ENCODE assay signal across 8 cellular contexts in the genomic region with DNA sequence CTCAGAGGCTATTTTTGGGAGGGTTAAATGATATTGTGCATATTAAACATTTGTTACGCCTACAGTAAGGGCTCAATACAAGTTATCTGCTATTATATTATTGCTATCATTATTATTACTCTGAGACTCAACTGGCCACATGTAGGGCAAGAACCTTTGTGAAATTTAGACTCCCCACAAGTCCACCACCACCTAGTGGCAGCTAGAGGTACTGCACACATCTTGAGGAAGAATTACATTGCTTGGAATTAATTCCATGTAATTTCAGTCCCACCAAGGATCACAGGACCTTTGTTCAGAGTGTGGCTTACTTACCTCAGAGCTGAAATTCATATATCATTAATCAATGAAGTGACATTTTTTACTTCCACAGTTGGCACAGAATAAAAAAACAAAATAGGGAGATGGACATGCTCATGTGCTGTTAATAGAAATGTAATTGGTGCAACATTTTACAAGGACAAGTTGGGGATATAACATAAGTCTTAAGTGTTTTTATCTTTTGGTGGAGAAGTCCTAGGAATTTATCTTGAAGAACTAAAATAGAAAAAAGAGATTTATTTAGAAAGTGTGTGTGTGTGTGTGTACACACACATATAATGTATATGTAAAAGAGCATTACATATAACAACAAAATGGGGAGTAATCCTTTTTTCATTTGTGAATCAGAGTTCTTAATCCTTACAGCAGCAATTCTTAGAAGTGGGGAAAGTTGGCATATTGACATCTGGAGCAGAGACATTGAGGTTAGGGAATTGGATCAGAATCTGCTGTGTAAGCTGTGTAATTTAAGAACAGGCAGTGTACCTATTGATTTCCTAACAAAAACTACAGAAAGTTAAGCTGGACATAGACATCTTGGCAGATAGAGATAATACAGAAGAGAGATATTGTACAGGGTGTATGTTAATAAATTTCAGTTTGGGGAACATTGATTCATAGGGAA. TPM values are rescaled to one million over a fixed set of nuclear protein-coding genes. Genes with fewer than 3 reads are reported as not detected.
DNase-seq lines count a peak whose midpoint lies in the region; ATAC-seq, FAIRE-seq and TF ChIP-seq lines count a peak whose summit lies in the region.

No MANE protein-coding gene starts in this region.

- H3K9me1 ChIP-seq in IMR-90 (ENCODE audit: insufficient read depth, low read length), result peaks cover 26% of the 10 kb centered on the region

- no peak overlapping the region for H4K5ac ChIP-seq in IMR-90 (ENCODE audit: low read depth, low read length)

- no peak overlapping the region for H2AK9ac ChIP-seq in IMR-90 (replicated peaks; ENCODE audit: low read depth, low read length, poor library complexity)

- H2AFZ ChIP-seq in IMR-90 (replicated peaks; ENCODE audit: low read length, poor library complexity), result no peak overlapping the region

- no peak overlapping the region for H2BK5ac ChIP-seq in IMR-90 (ENCODE audit: low read depth, low read length, poor library complexity, severe bottlenecking)

- TF ChIP-seq RAD21 in IMR-90 (IDR thresholded peaks at IDR 0.05; ENCODE audit: low read length), result peak; percentile 69

- peaks cover 11% of the 10 kb centered on the region for H3K36me3 ChIP-seq in IMR-90 (ENCODE audit: control insufficient read depth, insufficient read depth, low read length)
- no peaks in the 10 kb centered on the region for H3K36me3 ChIP-seq in transverse colon

- H4K8ac ChIP-seq in IMR-90 (ENCODE audit: low read depth in 2 of 2, low read length in 2 of 2), result no peak overlapping the region

- FAIRE-seq in RCC 7860 (lab: Jason Lieb, UNC), result peak; percentile 74

- intact Hi-C loops in IMR-90 (cut with micrococcal nuclease) (no loop called here), transverse colon (cut with DNase I; ENCODE audit: low total_unique reads) (loop anchor here (10.0 kb wide), 1 partner anchor 83 kb away; the partner anchor contains the start of gene TEX10)

- H3K4me3 ChIP-seq in IMR-90 (ENCODE audit: insufficient read depth, low read depth, low read length) (no peak overlapping the region), foreskin fibroblast (ENCODE audit: low read depth in 1 of 2, low read length in 2 of 2) (no peak overlapping the region), transverse colon (no peak overlapping the region)

- TF ChIP-seq CTCF in IMR-90 (conservative IDR thresholded peaks at IDR 0.05; ENCODE audit: low read depth, low read length) (peak; percentile 87), foreskin fibroblast (IDR thresholded peaks at IDR 0.05; ENCODE audit: low read depth, low read length) (peak; percentile 97), transverse colon (IDR thresholded peaks at IDR 0.05) (peak; percentile 82 to 99 (median 96))

- TF ChIP-seq EP300 in transverse colon (IDR thresholded peaks at IDR 0.05; ENCODE audit: low read depth), result no peak

- dilution Hi-C loops in IMR-90 (cut with HindIII; ENCODE audit: low sequenced_read_pairs, unreplicated experiment), result no loop called here

- no peak overlapping the region for H3K27ac ChIP-seq in IMR-90 (ENCODE audit: insufficient read depth, low read length)
- H3K27ac ChIP-seq in transverse colon, result no peak overlapping the region

- H3K9me3 ChIP-seq in IMR-90 (ENCODE audit: control insufficient read depth, insufficient read depth, low read length) (no peaks in the 10 kb centered on the region), transverse colon (no peaks in the 10 kb centered on the region)

- no TSS peak for BruUV-seq in IMR-90 (replicated peaks; lab: Mats Ljungman, UMichigan)

- DNase-seq in AG20443 (ENCODE audit: low spot score) (peak; percentile 71), IMR-90 (peak; percentile 78), RCC 7860 (ENCODE audit: low spot score) (peak; percentile 64), activated T-helper 1 cell treated with Interleukin-2 at 50 U/mL for 16 hours (ENCODE audit: low read depth) (peak; percentile 34), foreskin fibroblast (peak; percentile 67 to 87), occipital lobe (lab: John Stamatoyannopoulos, UW) (peak; percentile 12), transverse colon (peak; percentile 76)

- H3K4ac ChIP-seq in IMR-90 (ENCODE audit: low read depth, low read length), result no peak overlapping the region

- no peak overlapping the region for H3K9ac ChIP-seq in IMR-90 (ENCODE audit: low read depth, low read length)

- no peak overlapping the region for H2BK120ac ChIP-seq in IMR-90 (ENCODE audit: low read depth, low read length)

- ATAC-seq in GM18870 (IDR thresholded peaks at IDR 0.05; ENCODE audit: unreplicated experiment) (peak; percentile 73), IMR-90 (ENCODE audit: low read depth) (peak; percentile 79)

- H3K4me1 ChIP-seq in IMR-90 (ENCODE audit: control insufficient read depth, insufficient read depth, low read length), result peaks cover 2% of the 10 kb centered on the region; the same call in 1 of the 2 replicates
- H3K4me1 ChIP-seq in transverse colon, result no peaks in the 10 kb centered on the region

- peaks cover 5 to 56% of the 10 kb centered on the region in 2 experiments; a peak in 3 of 4 replicates for H3K79me1 ChIP-seq in IMR-90 (ENCODE audit: low read depth in 1 of 2, low read length in 2 of 2)

- peaks cover 96% of the 10 kb centered on the region for H4K20me1 ChIP-seq in IMR-90 (ENCODE audit: insufficient read depth, low read length)

- H2BK20ac ChIP-seq in IMR-90 (ENCODE audit: low read depth, low read length), result no peak overlapping the region

- no peak overlapping the region for H2BK15ac ChIP-seq in IMR-90 (ENCODE audit: low read depth, low read length)

- H3K18ac ChIP-seq in IMR-90 (ENCODE audit: low read depth, low read length), result no peak overlapping the region

- no peak overlapping the region for H2AK5ac ChIP-seq in IMR-90 (ENCODE audit: low read depth, low read length)

- POLR2A ChIA-PET in IMR-90 (lab: Charles Lee; ENCODE audit: unreplicated experiment), result no interaction called here

- H3K4me2 ChIP-seq in IMR-90 (ENCODE audit: low read depth, low read length), result no peak overlapping the region

- H3K56ac ChIP-seq in IMR-90 (ENCODE audit: extremely low read depth, insufficient read depth, low read length), result no peak overlapping the region

- CTCF ChIA-PET in IMR-90 (lab: Yijun Ruan, JAX), result interaction anchor here (0.6 to 1.5 kb wide), 6 partner anchors 9 to 624 kb away, joined by 3 to 5 read pairs (median 4); partner anchors contain the start of gene CAVIN4

- H4K91ac ChIP-seq in IMR-90 (ENCODE audit: insufficient read depth, low read depth, low read length), result no peak overlapping the region

- no CpG with 5 or more reads among the region's 1 CpG for WGBS in IMR-90 (ENCODE audit: extremely low coverage in 2 of 2, insufficient read length in 1 of 2), 2 experiments
- 79 to 83% methylated on average over 1 of the region's 1 CpG for WGBS in transverse colon (ENCODE audit: low coverage in 1 of 2), 2 donors

- H3K23ac ChIP-seq in IMR-90 (ENCODE audit: low read depth, low read length), result no peak overlapping the region

- in situ Hi-C loops in IMR-90 (cut with MboI; ENCODE audit: low sequenced_read_pairs) (no loop called here), transverse colon (cut with MboI; ENCODE audit: low pct_ligation_motif_present in 1 of 4, low pct_unique_long_range_greater_than_20kb in 1 of 4, low sequenced_read_pairs in 3 of 4) (no loop called here)

- H3K14ac ChIP-seq in IMR-90 (replicated peaks; ENCODE audit: low read depth, low read length), result no peak overlapping the region

- TF ChIP-seq POLR2A in IMR-90 (IDR thresholded peaks at IDR 0.05; ENCODE audit: low read depth, low read length) (no peak), transverse colon (IDR thresholded peaks at IDR 0.05) (no peak)

- H3K27me3 ChIP-seq in IMR-90 (ENCODE audit: control insufficient read depth, insufficient read depth, low read length) (no peaks in the 10 kb centered on the region), transverse colon (no peaks in the 10 kb centered on the region)

TF ChIP-seq in IMR-90, 13 proteins besides CTCF, POLR2A, EP300 and RAD21:
- TF ChIP-seq CEBPB (IDR thresholded peaks at IDR 0.05; ENCODE audit: low read depth, low read length) (no peak), SMC3 (IDR thresholded peaks at IDR 0.05; ENCODE audit: low read depth, low read length) (peak; percentile 77), USF2 (IDR thresholded peaks at IDR 0.05; ENCODE audit: low read depth, low read length) (peak; percentile 26; the same call in 1 of the 2 replicates), RFX5 (IDR thresholded peaks at IDR 0.05; ENCODE audit: low read depth, low read length) (no peak)

RNA-seq across cellular contexts. Expression of gene MSANTD3, which starts 11.2 kb away (rescaled TPM):
- total RNA-seq in IMR-90 (2012; rRNA removed) (55.9 and 71.1 TPM in 2 replicates), occipital lobe (67.5 TPM), transverse colon (10 to 100 TPM in 2 of 4 donors, 1 to 10 TPM in 2; 7.1 to 26.3 (median 10.5) TPM)
- polyA plus RNA-seq in IMR-90 (2012; rRNA removed), result 45.3 and 45.5 TPM in 2 replicates
- 34.1 and 68.2 TPM in 2 replicates for polyA plus RNA-seq in IMR-90 (2012; cell fraction: cytosol; rRNA removed)
- polyA plus RNA-seq in IMR-90 (2012; cell fraction: nucleus; rRNA removed; ENCODE audit: low replicate concordance), result 13.4 and 55.4 TPM in 2 replicates

RNA-seq across cellular contexts. Expression of gene TMEFF1, which starts 34.8 kb away (rescaled TPM):
- total RNA-seq in IMR-90 (2012; rRNA removed) (0.90 and 1.9 TPM in 2 replicates), occipital lobe (47.6 TPM), transverse colon (not detected)
- polyA plus RNA-seq in IMR-90 (2012; rRNA removed), result 0.62 and 0.89 TPM in 2 replicates
- 0.26 and 0.85 TPM in 2 replicates for polyA plus RNA-seq in IMR-90 (2012; cell fraction: cytosol; rRNA removed)
- 0.32 and 0.77 TPM in 2 replicates for polyA plus RNA-seq in IMR-90 (2012; cell fraction: nucleus; rRNA removed; ENCODE audit: low replicate concordance)

Comparison
In these comparisons a context has a peak if more than half of its experiments do, and no peak if none do; other contexts are left out.
1. DNase-seq: peak in every context shown above with its lines; median percentile 78 in IMR-90; 77 in foreskin fibroblast; 76 in transverse colon; 71 in AG20443; 64 in RCC 7860; 34 in activated T-helper 1 cell treated with Interleukin-2 at 50 U/mL for 16 hours; 12 in occipital lobe.
2. RNA of gene TMEFF1, which starts 34.8 kb away (total RNA-seq): 47.6 TPM in occipital lobe (single experiment); 0.90 to 1.9 TPM in IMR-90 and not detected in transverse colon; every median in the first group is over 10 times any median in the second.
3. Peak in every context shown above with its lines, with median percentiles within 50 percentile points of each other: CTCF ChIP-seq.